In the genomic region with DNA sequence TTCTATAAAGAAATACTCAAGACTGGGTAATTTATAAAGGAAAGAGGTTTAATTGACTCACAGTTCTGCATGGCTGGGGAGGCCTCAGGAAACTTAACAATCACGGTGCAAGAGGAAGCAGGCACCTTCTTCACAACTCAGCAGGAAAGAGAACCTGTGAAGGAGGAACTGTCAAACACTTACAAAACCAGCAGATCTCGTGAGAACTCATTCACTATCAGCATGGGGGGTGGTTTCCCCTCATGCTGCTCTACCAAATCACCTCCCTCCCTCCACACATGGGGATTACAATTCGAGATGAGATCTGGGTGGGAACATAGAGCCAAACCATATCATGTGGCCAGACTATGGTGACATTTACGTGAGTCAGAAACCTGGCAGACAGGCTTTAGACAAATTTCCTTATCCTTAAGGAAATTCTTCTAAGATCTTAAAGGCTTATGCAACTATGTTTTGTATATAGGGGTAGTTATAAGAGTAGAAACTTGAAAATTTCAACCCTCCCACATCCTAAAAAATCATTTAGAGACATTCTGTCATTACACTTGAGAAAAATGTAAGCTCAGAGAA, we compare ENCODE assay signal across 19 cellular contexts. TPM values are rescaled to one million over a fixed set of nuclear protein-coding genes. Genes with fewer than 3 reads are reported as not detected.
DNase-seq lines count a peak whose midpoint lies in the region; ATAC-seq and TF ChIP-seq lines count a peak whose summit lies in the region.
"Had no signal": no experiment of that assay in that cellular context is flagged by ENCODE, and none has a peak within 500 bp of the region (broad histone marks: within the 10 kb centered on the region; RNA-seq: fewer than 3 reads in every experiment).

No MANE protein-coding gene starts in this region.

- H3K4me2 ChIP-seq in PC-3 (ENCODE audit: low read length), result peak overlapping the region; percentile 17; the same call in 1 of the 2 replicates

- TF ChIP-seq CTCF in PC-3 (conservative IDR thresholded peaks at IDR 0.05; ENCODE audit: low read depth, low read length) (no peak), epithelial cell of esophagus (IDR thresholded peaks at IDR 0.05; ENCODE audit: insufficient read depth, low read depth, low read length, missing control alignments) (no peak)

- peak overlapping the region; percentile 93 for H3K27ac ChIP-seq in PC-3 (ENCODE audit: low read length)
- H3K27ac ChIP-seq: left ventricle myocardium inferior, psoas muscle had no signal

- H3K4me1 ChIP-seq in PC-3 (ENCODE audit: insufficient read depth, low read length), result peaks cover 40% of the 10 kb centered on the region
- H3K4me1 ChIP-seq: left ventricle myocardium inferior, psoas muscle had no signal

- no peaks in the 10 kb centered on the region for H3F3A ChIP-seq in PC-3 (ENCODE audit: low read length, unreplicated experiment)

- H3K36me3 ChIP-seq in PC-3 (ENCODE audit: low read depth, low read length), result no peaks in the 10 kb centered on the region
- H3K36me3 ChIP-seq: left ventricle myocardium inferior had no signal

- intact Hi-C loops in PC-3 (cut with micrococcal nuclease), result no loop called here

- no peaks in the 10 kb centered on the region for H4K20me1 ChIP-seq in PC-3 (ENCODE audit: low read length)

- CTCF ChIA-PET in PC-3 (lab: Charles Lee), result no interaction called here

- H3K4me3 ChIP-seq in PC-3 (ENCODE audit: low read length) (no peak overlapping the region), epithelial cell of esophagus (ENCODE audit: low read length) (no peak overlapping the region)
- H3K4me3 ChIP-seq: left ventricle myocardium inferior, psoas muscle had no signal

- H3K9me2 ChIP-seq in PC-3 (replicated peaks; ENCODE audit: low read length), result no peaks in the 10 kb centered on the region

- BruUV-seq in PC-3 (replicated peaks; lab: Mats Ljungman, UMichigan), result no TSS peak

- peak overlapping the region; percentile 10; the same call in 1 of the 2 replicates for H3K9ac ChIP-seq in PC-3 (ENCODE audit: low read length)

- peak; percentile 62 for ATAC-seq in PC-3
- no peak for ATAC-seq in GM18870 (IDR thresholded peaks at IDR 0.05; ENCODE audit: unreplicated experiment)
- no peak for ATAC-seq in GM18517 (IDR thresholded peaks at IDR 0.05; ENCODE audit: unreplicated experiment)
- ATAC-seq: CD8-positive, alpha-beta T cell; psoas muscle; T-helper 17 cell had no signal

- no peaks in the 10 kb centered on the region for H3K9me3 ChIP-seq in PC-3 (ENCODE audit: low read length)
- H3K9me3 ChIP-seq: left ventricle myocardium inferior, psoas muscle had no signal

- no peaks in the 10 kb centered on the region for H3K27me3 ChIP-seq in PC-3 (ENCODE audit: low read length)

- peak overlapping the region; percentile 34 for H2AFZ ChIP-seq in PC-3 (ENCODE audit: low read length)

- POLR2A ChIA-PET in PC-3 (lab: Charles Lee; ENCODE audit: unreplicated experiment), result no interaction called here

- peak; percentile 24 for DNase-seq in GF-D8 (lab: John Stamatoyannopoulos, UW)
- DNase-seq in PC-3, result peak; percentile 81
- peak; percentile 90 for DNase-seq in epithelial cell of esophagus (ENCODE audit: low read depth)
- peak; percentile 31 for DNase-seq in kidney tubule cell (ENCODE audit: low spot score)
- DNase-seq in NCI-H2171 treated with DMSO at 0.1 percent for 48 hours (lab: John Stamatoyannopoulos, UW), result no peak
- no peak for DNase-seq in stimulated activated CD4-positive, alpha-beta T cell treated with anti-CD3 and anti-CD28 coated beads, Interleukin-4, amount 100 ng/mL, for 24 hours
- DNase-seq: activated CD4-positive, alpha-beta T cell treated with anti-CD3 and anti-CD28 coated beads, Interleukin-2, amount 50 U/mL, for 4 hours; activated naive CD4-positive, alpha-beta T cell; activated T-cell treated with anti-CD3 and anti-CD28 coated beads for 4 hours; CD8-positive, alpha-beta T cell; left ventricle myocardium inferior; NCI-H1092; NCI-H2081; NCI-H526; psoas muscle; small intestine; T-helper 17 cell had no signal

- no peaks in the 10 kb centered on the region for H3K79me2 ChIP-seq in PC-3 (ENCODE audit: low read length)

RNA-seq across cellular contexts. Expression of a gene that starts 8.8 kb away (rescaled TPM):
- total RNA-seq in PC-3 (2014; rRNA removed), result 23.1 and 28.7 TPM in 2 replicates

Comparison
In these comparisons a context has a peak if more than half of its experiments do, and no peak if none do; other contexts are left out.
1. DNase-seq: peak in GF-D8 (single experiment), PC-3 (single experiment), epithelial cell of esophagus (single experiment) and kidney tubule cell (single experiment); none in NCI-H2171 treated with DMSO at 0.1 percent for 48 hours (single experiment) and stimulated activated CD4-positive, alpha-beta T cell treated with anti-CD3 and anti-CD28 coated beads, Interleukin-4, amount 100 ng/mL, for 24 hours (single experiment).